Comparison of ENCODE assay signal across 8 cellular contexts in genomic region chr21:42309753-42310213, GRCh38. TPM values are rescaled to one million over a fixed set of nuclear protein-coding genes. Genes with fewer than 3 reads are reported as not detected.
DNase-seq lines count a peak whose midpoint lies in the region; ATAC-seq and TF ChIP-seq lines count a peak whose summit lies in the region.

No MANE protein-coding gene starts in this region.

- no peaks in the 10 kb centered on the region for H3K9me3 ChIP-seq in A673 (ENCODE audit: low read depth, low read length, poor library complexity, severe bottlenecking)
- H3K9me3 ChIP-seq in mucosa of rectum (ENCODE audit: control insufficient read depth in 2 of 2, low read length in 2 of 2): no peaks in the 10 kb centered on the region

- H3K36me3 ChIP-seq in A673 (ENCODE audit: insufficient read depth, low read length, poor library complexity, severe bottlenecking): no peaks in the 10 kb centered on the region
- H3K36me3 ChIP-seq in mucosa of rectum (ENCODE audit: control insufficient read depth in 2 of 2, insufficient read depth in 2 of 2, low read length in 2 of 2): peaks cover 0 to 2% of the 10 kb centered on the region in 2 donors

- H3K4me1 ChIP-seq in A673 (ENCODE audit: insufficient read depth, low read length, poor library complexity, severe bottlenecking) (no peaks in the 10 kb centered on the region), mucosa of rectum (ENCODE audit: control insufficient read depth in 2 of 2, insufficient read depth in 2 of 2, low read length in 2 of 2) (peaks cover 31 to 50% of the 10 kb centered on the region in 2 donors)

- no peak overlapping the region for H3K4me3 Mint-ChIP-seq in stimulated activated effector memory CD8-positive, alpha-beta T cell treated with anti-CD3 and anti-CD28 coated beads, Interleukin-12 subunit alpha, Interleukin-12 subunit beta, amount 100 ng/mL, for 72 hours

- POLR2A ChIA-PET in A673 (lab: Charles Lee; ENCODE audit: low non-redundant PET): no interaction called here

- H3K27ac ChIP-seq in A673 (ENCODE audit: low read depth, low read length, poor library complexity, severe bottlenecking): no peak overlapping the region
- peak overlapping the region; percentile 16 to 38 for H3K27ac ChIP-seq in mucosa of rectum (ENCODE audit: low read depth in 2 of 2, low read length in 2 of 2)

- H3K4me3 ChIP-seq in A673 (ENCODE audit: low read depth, low read length, poor library complexity, severe bottlenecking) (peak overlapping the region; percentile 22), epithelial cell of esophagus (ENCODE audit: low read length) (no peak overlapping the region), mucosa of rectum (ENCODE audit: low read length in 2 of 2) (no peak overlapping the region)

- H3K27me3 ChIP-seq in A673 (replicated peaks; ENCODE audit: insufficient read depth, low read depth, low read length, poor library complexity): no peaks in the 10 kb centered on the region
- H3K27me3 ChIP-seq in mucosa of rectum (ENCODE audit: control insufficient read depth in 2 of 2, insufficient read depth in 2 of 2, low read length in 2 of 2): no peaks in the 10 kb centered on the region

- no peak overlapping the region for H3K27ac Mint-ChIP-seq in stimulated activated effector memory CD8-positive, alpha-beta T cell treated with anti-CD3 and anti-CD28 coated beads, Interleukin-12 subunit alpha, Interleukin-12 subunit beta, amount 100 ng/mL, for 72 hours

- peak; percentile 74 for ATAC-seq in stimulated activated effector memory CD8-positive, alpha-beta T cell treated with anti-CD3 and anti-CD28 coated beads, Interleukin-12 subunit alpha, Interleukin-12 subunit beta, amount 100 ng/mL, for 72 hours
- ATAC-seq in HG03039 (IDR thresholded peaks at IDR 0.05; ENCODE audit: unreplicated experiment): no peak

- TF ChIP-seq CTCF in A673 (conservative IDR thresholded peaks at IDR 0.05; ENCODE audit: low read depth, low read length): peak; percentile 94
- peak; percentile 87 for TF ChIP-seq CTCF in GM20000 (IDR thresholded peaks at IDR 0.05; ENCODE audit: extremely low read depth, missing control alignments)
- TF ChIP-seq CTCF in epithelial cell of esophagus (IDR thresholded peaks at IDR 0.05; ENCODE audit: insufficient read depth, low read depth, low read length, missing control alignments): peak; percentile 81

- CTCF ChIA-PET in A673 (lab: Charles Lee): interaction anchor here (0.5 to 1.4 kb wide), 18 partner anchors 12 to 283 kb away, joined by 3 to 12 read pairs (median 5); no protein-coding TSS in a partner anchor

- DNase-seq in A673 (ENCODE audit: low spot score) (peak; percentile 61), GM20000 (ENCODE audit: low spot score) (peak; percentile 87), NCI-H526 (lab: John Stamatoyannopoulos, UW) (peak; percentile 43 to 86), epithelial cell of esophagus (ENCODE audit: low read depth) (peak; percentile 40)
- DNase-seq in activated CD8-positive, alpha-beta memory T cell treated with anti-CD3 and anti-CD28 coated beads for 48 hours (ENCODE audit: low read depth in 2 of 3, low spot score in 2 of 3): peak; percentile 20 to 74 (median 51)
- DNase-seq in stimulated activated effector memory CD8-positive, alpha-beta T cell treated with anti-CD3 and anti-CD28 coated beads, Interleukin-12 subunit alpha, Interleukin-12 subunit beta, amount 100 ng/mL, for 72 hours (ENCODE audit: low spot score in 2 of 2): peak; percentile 66 to 88

- H3K9me3 Mint-ChIP-seq in stimulated activated effector memory CD8-positive, alpha-beta T cell treated with anti-CD3 and anti-CD28 coated beads, Interleukin-12 subunit alpha, Interleukin-12 subunit beta, amount 100 ng/mL, for 72 hours: no peaks in the 10 kb centered on the region

- H3K36me3 Mint-ChIP-seq in stimulated activated effector memory CD8-positive, alpha-beta T cell treated with anti-CD3 and anti-CD28 coated beads, Interleukin-12 subunit alpha, Interleukin-12 subunit beta, amount 100 ng/mL, for 72 hours: no peaks in the 10 kb centered on the region

- H3K4me1 Mint-ChIP-seq in stimulated activated effector memory CD8-positive, alpha-beta T cell treated with anti-CD3 and anti-CD28 coated beads, Interleukin-12 subunit alpha, Interleukin-12 subunit beta, amount 100 ng/mL, for 72 hours: no peaks in the 10 kb centered on the region

- no TSS peak for BruUV-seq in A673 (replicated peaks; lab: Mats Ljungman, UMichigan)

- H3K9ac ChIP-seq in mucosa of rectum (ENCODE audit: low read depth in 1 of 2, low read length in 2 of 2): peak overlapping the region; percentile 1 to 52

- intact Hi-C loops in A673 (cut with micrococcal nuclease; ENCODE audit: unreplicated experiment): loop anchor here (1.0 to 5.0 kb wide), 2 partner anchors 141 to 228 kb away; no protein-coding TSS in a partner anchor

RNA-seq across cellular contexts. Expression of gene TFF3, which starts 5.4 kb away (rescaled TPM):
- not detected in 2 replicates for total RNA-seq in A673 (2021)

RNA-seq across cellular contexts. Expression of gene TFF2, which starts 41.0 kb away (rescaled TPM):
- not detected in 2 replicates for total RNA-seq in A673 (2021)

RNA-seq across cellular contexts. Expression of gene TFF1, which starts 56.6 kb away (rescaled TPM):
- not detected in 2 replicates for total RNA-seq in A673 (2021)
